In genomic region chr18:58802959-58803358, GRCh38 we compare ENCODE assay signal across 8 cellular contexts.
"Had no signal": no experiment of that assay in that cellular context is flagged by ENCODE, and none has a peak within 500 bp of the region (broad histone marks: within the 10 kb centered on the region; RNA-seq: fewer than 3 reads in every experiment).

No MANE protein-coding gene starts in this region.

- H3K4me3 Mint-ChIP-seq: H9, HFFc6 had no signal

- H3K9me3 Mint-ChIP-seq: HFFc6 had no signal

- H3K4me3 ChIP-seq: GM23248, K562 had no signal

- H3K27ac Mint-ChIP-seq: H9, HFFc6 had no signal

- DNase-seq: GM23248, GOT3, H9, HFFc6, IMR-90, KG1 had no signal

- ATAC-seq: HCT116, K562 had no signal

- H3K27ac ChIP-seq: GM23248 had no signal
